8 cellular contexts compared by ENCODE assay signal in genomic region chr7:116953727-116954442, GRCh38. TPM values are rescaled to one million over a fixed set of nuclear protein-coding genes. Genes with fewer than 3 reads are reported as not detected.
A peak's percentile ranks its signal among the peaks of the same experiment; 100 is the strongest.
DNase-seq lines count a peak whose midpoint lies in the region; ATAC-seq and TF ChIP-seq lines count a peak whose summit lies in the region.

No MANE protein-coding gene starts in this region.

- H3K36me3 Mint-ChIP-seq in activated CD4-positive, alpha-beta T cell treated with anti-CD3 and anti-CD28 coated beads for 36 hours (ENCODE audit: low read depth): no peaks in the 10 kb centered on the region

- DNase-seq in AG04450 (ENCODE audit: low read depth, low spot score) (peak; percentile 65), NCI-H2107 (lab: John Stamatoyannopoulos, UW) (peak; percentile 63), lower lobe of right lung (peak; percentile 66)
- DNase-seq in activated CD4-positive, alpha-beta T cell treated with anti-CD3 and anti-CD28 coated beads for 36 hours: peak; percentile 43
- DNase-seq in effector memory CD4-positive, alpha-beta T cell: peak; percentile 19 to 29 (median 23)
- DNase-seq in stimulated activated CD8-positive, alpha-beta memory T cell treated with anti-CD3 and anti-CD28 coated beads, Interleukin-4, amount 100 ng/mL, for 24 hours (ENCODE audit: low read depth): peak; percentile 5

- H3K4me1 ChIP-seq in effector memory CD4-positive, alpha-beta T cell (ENCODE audit: control insufficient read depth, insufficient read depth, low read length, poor library complexity, severe bottlenecking): peaks cover 7% of the 10 kb centered on the region
- H3K4me1 ChIP-seq in lower lobe of right lung: peaks cover 54% of the 10 kb centered on the region

- no peaks in the 10 kb centered on the region for H3K9me3 ChIP-seq in AG04450 (ENCODE audit: control insufficient read depth, insufficient read depth, low read length)
- H3K9me3 ChIP-seq in effector memory CD4-positive, alpha-beta T cell (ENCODE audit: control insufficient read depth, low read length): no peaks in the 10 kb centered on the region
- H3K9me3 ChIP-seq in lower lobe of right lung: no peaks in the 10 kb centered on the region

- no peaks in the 10 kb centered on the region for H3K36me3 ChIP-seq in effector memory CD4-positive, alpha-beta T cell (ENCODE audit: control insufficient read depth, insufficient read depth, low read length)
- H3K36me3 ChIP-seq in lower lobe of right lung: no peaks in the 10 kb centered on the region

- intact Hi-C loops in activated CD4-positive, alpha-beta T cell treated with anti-CD3 and anti-CD28 coated beads for 36 hours (cut with DNase I, micrococcal nuclease): loop anchor here (1.0 to 10.0 kb wide), 6 partner anchors 57 to 1231 kb away; partner anchors contain the start of genes CAPZA2 (in 2 of the 2), LSM8 (in 1 of the 2) and TES (in 1 of the 2)
- intact Hi-C loops in lower lobe of right lung (cut with DNase I): no loop called here

- no peaks in the 10 kb centered on the region for H3K9me3 Mint-ChIP-seq in activated CD4-positive, alpha-beta T cell treated with anti-CD3 and anti-CD28 coated beads for 36 hours (ENCODE audit: low read depth)

- H3K27ac ChIP-seq in AG04450 (ENCODE audit: low read depth, low read length): peak overlapping the region; percentile 94
- H3K27ac ChIP-seq in effector memory CD4-positive, alpha-beta T cell (ENCODE audit: insufficient read depth, low read length, poor library complexity, severe bottlenecking): peak overlapping the region; percentile 52
- peak overlapping the region; percentile 100 for H3K27ac ChIP-seq in lower lobe of right lung

- CTCF ChIA-PET in AG04450 (lab: Charles Lee): interaction anchor here (0.8 to 1.4 kb wide), 6 partner anchors 23 to 173 kb away, joined by 3 to 7 read pairs (median 4); no protein-coding TSS in a partner anchor
- CTCF ChIA-PET in activated CD4-positive, alpha-beta T cell treated with anti-CD3 and anti-CD28 coated beads for 36 hours (lab: Charles Lee): interaction anchor here (1.2 kb wide), 2 partner anchors 166 to 174 kb away, joined by 3 read pairs; no protein-coding TSS in a partner anchor

- H3K4me1 Mint-ChIP-seq in activated CD4-positive, alpha-beta T cell treated with anti-CD3 and anti-CD28 coated beads for 36 hours: peaks cover 31% of the 10 kb centered on the region

- no peaks in the 10 kb centered on the region for H3K27me3 ChIP-seq in AG04450 (ENCODE audit: control insufficient read depth, insufficient read depth, low read length)
- no peaks in the 10 kb centered on the region for H3K27me3 ChIP-seq in effector memory CD4-positive, alpha-beta T cell (replicated peaks; ENCODE audit: control insufficient read depth, insufficient read depth, low read length, poor library complexity, severe bottlenecking)
- no peaks in the 10 kb centered on the region for H3K27me3 ChIP-seq in lower lobe of right lung (ENCODE audit: low read depth)

- peak overlapping the region; percentile 97 for H3K27ac Mint-ChIP-seq in activated CD4-positive, alpha-beta T cell treated with anti-CD3 and anti-CD28 coated beads for 36 hours

- H3K4me3 ChIP-seq in AG04450 (ENCODE audit: low read depth, low read length) (peak overlapping the region; percentile 68), lower lobe of right lung (peak overlapping the region; percentile 86)
- peak overlapping the region; percentile 78 for H3K4me3 ChIP-seq in effector memory CD4-positive, alpha-beta T cell (ENCODE audit: insufficient read depth, low read depth, low read length, poor library complexity, severe bottlenecking)

- no peaks in the 10 kb centered on the region for H3K27me3 Mint-ChIP-seq in activated CD4-positive, alpha-beta T cell treated with anti-CD3 and anti-CD28 coated beads for 36 hours

- H3K4me3 Mint-ChIP-seq in activated CD4-positive, alpha-beta T cell treated with anti-CD3 and anti-CD28 coated beads for 36 hours: peak overlapping the region; percentile 93

- ATAC-seq in GM18498 (IDR thresholded peaks at IDR 0.05; ENCODE audit: unreplicated experiment): peak; percentile 50
- ATAC-seq in HG02885 (IDR thresholded peaks at IDR 0.05; ENCODE audit: poor library complexity, unreplicated experiment): peak; percentile 42
- ATAC-seq in activated CD4-positive, alpha-beta T cell treated with anti-CD3 and anti-CD28 coated beads for 36 hours: peak; percentile 54
- peak; percentile 73 to 81 for ATAC-seq in lower lobe of right lung

- POLR2A ChIA-PET in AG04450 (lab: Yijun Ruan, JAX): interaction anchor here (0.6 to 1.1 kb wide), 3 partner anchors 11 to 177 kb away, joined by 3 read pairs; no protein-coding TSS in a partner anchor
- POLR2A ChIA-PET in activated CD4-positive, alpha-beta T cell treated with anti-CD3 and anti-CD28 coated beads for 36 hours (lab: Charles Lee): interaction anchor here (1.3 kb wide), 1 partner anchor 157 kb away, joined by 3 read pairs; no protein-coding TSS in a partner anchor

- TF ChIP-seq CTCF in AG04450 (IDR thresholded peaks at IDR 0.05; ENCODE audit: low read depth, low read length) (no peak), lower lobe of right lung (IDR thresholded peaks at IDR 0.05) (no peak)

RNA-seq across cellular contexts. Expression of gene ST7, which starts 0.6 kb away (rescaled TPM):
- polyA plus RNA-seq in AG04450 (2011; rRNA removed): 30.9 and 34.5 TPM in 2 replicates
- polyA minus RNA-seq in AG04450 (2011; rRNA and poly(A)+ RNA removed): 30.0 and 34.2 TPM in 2 replicates
- total RNA-seq in activated CD4-positive, alpha-beta T cell treated with anti-CD3 and anti-CD28 coated beads for 36 hours: 1 to 10 TPM; 6.4 to 8.1 TPM
- 51.1 TPM for total RNA-seq in lower lobe of right lung

Comparison
In these comparisons a context has a peak if more than half of its experiments do, and no peak if none do; other contexts are left out.
1. Peak in every context shown above with its lines: DNase-seq, ATAC-seq, H3K4me3 ChIP-seq and H3K27ac ChIP-seq.
2. DNase-seq: peak in every context shown above with its lines; median percentile 66 in lower lobe of right lung; 65 in AG04450; 63 in NCI-H2107; 43 in activated CD4-positive, alpha-beta T cell treated with anti-CD3 and anti-CD28 coated beads for 36 hours; 23 in effector memory CD4-positive, alpha-beta T cell; 5 in stimulated activated CD8-positive, alpha-beta memory T cell treated with anti-CD3 and anti-CD28 coated beads, Interleukin-4, amount 100 ng/mL, for 24 hours.